In genomic region chr9:109286981-109287380, GRCh38 we compare ENCODE assay signal across 20 cellular contexts. TPM values are rescaled to one million over a fixed set of nuclear protein-coding genes. Genes with fewer than 3 reads are reported as not detected.
DNase-seq lines count a peak whose midpoint lies in the region; ATAC-seq and TF ChIP-seq lines count a peak whose summit lies in the region.
"Had no signal": no experiment of that assay in that cellular context is flagged by ENCODE, and none has a peak within 500 bp of the region (broad histone marks: within the 10 kb centered on the region; RNA-seq: fewer than 3 reads in every experiment).

No MANE protein-coding gene starts in this region.

- H3K9me3 ChIP-seq in heart left ventricle (no peaks in the 10 kb centered on the region), smooth muscle cell (replicated peaks; ENCODE audit: low read depth) (no peaks in the 10 kb centered on the region), stomach (no peaks in the 10 kb centered on the region)
- H3K9me3 ChIP-seq: pancreas, spleen, tibial artery had no signal

- DNase-seq in DMS53 (lab: John Stamatoyannopoulos, UW) (peak; percentile 39), DMS53 treated with DMSO at 0.1 percent for 48 hours (lab: John Stamatoyannopoulos, UW; ENCODE audit: unreplicated experiment) (no peak), heart left ventricle (peak in 1 of 5 donors; percentile 53), smooth muscle cell (lab: John Stamatoyannopoulos, UW; ENCODE audit: unreplicated experiment) (no peak), GM13977 (ENCODE audit: low spot score) (no peak), stomach (no peak), DMS79 (lab: John Stamatoyannopoulos, UW) (no peak)
- DNase-seq: 8988T; activated effector memory CD4-positive, alpha-beta T cell treated with Interleukin-2 at 50 U/mL for 16 hours; amygdala; CD4-positive, alpha-beta T cell; DND-41; naive B cell; NCI-H526 treated with DMSO at 0.1 percent for 48 hours; spleen; tibial artery had no signal

- intact Hi-C loops in heart left ventricle (cut with DNase I) (no loop called here), stomach (cut with DNase I; ENCODE audit: low total_unique reads) (no loop called here)

- no peaks in the 10 kb centered on the region for H3F3A ChIP-seq in smooth muscle cell (ENCODE audit: low read depth)

- H3K4me1 ChIP-seq in heart left ventricle, result peaks cover 0 to 14% (median 0%) of the 10 kb centered on the region in 12 donors
- no peaks in the 10 kb centered on the region for H3K4me1 ChIP-seq in smooth muscle cell (ENCODE audit: low read depth)
- H3K4me1 ChIP-seq in stomach, result peaks cover 11 to 16% (median 14%) of the 10 kb centered on the region in 4 donors
- H3K4me1 ChIP-seq: spleen, tibial artery had no signal

- H3K4me3 ChIP-seq in heart left ventricle (no peak overlapping the region), smooth muscle cell (no peak overlapping the region), stomach (no peak overlapping the region)
- H3K4me3 ChIP-seq: lung, pancreas, spleen, tibial artery had no signal

- no peak overlapping the region for H2AFZ ChIP-seq in smooth muscle cell (ENCODE audit: low read depth)

- H3K9ac ChIP-seq in smooth muscle cell (ENCODE audit: low read depth), result peak overlapping the region; percentile 44

- H3K36me3 ChIP-seq in heart left ventricle, result no peaks in the 10 kb centered on the region
- no peaks in the 10 kb centered on the region for H3K36me3 ChIP-seq in smooth muscle cell (ENCODE audit: low read depth)
- no peaks in the 10 kb centered on the region for H3K36me3 ChIP-seq in stomach
- H3K36me3 ChIP-seq: pancreas, spleen, tibial artery had no signal

- TF ChIP-seq POLR2A in heart left ventricle (IDR thresholded peaks at IDR 0.05) (no peak), stomach (IDR thresholded peaks at IDR 0.05) (no peak)

- no peak for TF ChIP-seq CTCF in VCaP (conservative IDR thresholded peaks at IDR 0.05)
- TF ChIP-seq CTCF in heart left ventricle (IDR thresholded peaks at IDR 0.05), result no peak
- TF ChIP-seq CTCF in smooth muscle cell (IDR thresholded peaks at IDR 0.05; ENCODE audit: borderline replicate concordance, insufficient read depth, poor library complexity, severe bottlenecking), result no peak
- TF ChIP-seq CTCF in GM13977 (IDR thresholded peaks at IDR 0.05; ENCODE audit: extremely low read depth, insufficient read depth, missing control alignments), result no peak
- no peak for TF ChIP-seq CTCF in stomach (IDR thresholded peaks at IDR 0.05)

- TF ChIP-seq EP300 in stomach (IDR thresholded peaks at IDR 0.05), result no peak

- peak; percentile 45 to 80 (median 64) for ATAC-seq in heart left ventricle
- ATAC-seq: pancreas, SK-N-SH treated with all-trans-retinoic acid at 6 μM for 48 hours had no signal

- H3K27ac ChIP-seq in VCaP, result peak overlapping the region; percentile 41
- peak overlapping the region in 4 of 12 donors; percentile 10 to 51 (median 36) for H3K27ac ChIP-seq in heart left ventricle
- H3K27ac ChIP-seq in smooth muscle cell (ENCODE audit: low read depth), result peak overlapping the region; percentile 64
- peak overlapping the region in 1 of 5 donors; percentile 46 for H3K27ac ChIP-seq in stomach
- H3K27ac ChIP-seq: spleen, tibial artery had no signal

- in situ Hi-C loops in GM13977 (cut with MboI; ENCODE audit: low pct_unique_long_range_greater_than_20kb, low sequenced_read_pairs, unreplicated experiment), result no loop called here

- H4K20me1 ChIP-seq in smooth muscle cell (ENCODE audit: low read depth), result no peaks in the 10 kb centered on the region

- H3K27me3 ChIP-seq in heart left ventricle, result no peaks in the 10 kb centered on the region
- H3K27me3 ChIP-seq in smooth muscle cell (ENCODE audit: low read depth), result no peaks in the 10 kb centered on the region
- no peaks in the 10 kb centered on the region for H3K27me3 ChIP-seq in stomach
- H3K27me3 ChIP-seq: pancreas had no signal

- H3K79me2 ChIP-seq in smooth muscle cell (ENCODE audit: low read depth), result no peaks in the 10 kb centered on the region

- peak overlapping the region; percentile 45 for H3K4me2 ChIP-seq in smooth muscle cell

RNA-seq across cellular contexts. Expression of gene EPB41L4B, which starts 33.9 kb away (rescaled TPM):
- total RNA-seq in heart left ventricle, result 10 to 100 TPM in 5 of 9 donors, 1 to 10 TPM in 4; 3.8 to 16.5 (median 10.1) TPM
- polyA plus RNA-seq in heart left ventricle, result 1 to 10 TPM in 1 of 2 donors, under 1 TPM in 1; 0.71 to 3.4 TPM
- 2.5 and 5.2 TPM in 2 replicates for total RNA-seq in smooth muscle cell
- 0.74 and 1.9 TPM in 2 replicates for polyA plus RNA-seq in smooth muscle cell
- 10 to 100 TPM; 12.3 to 52.4 (median 26.1) TPM for total RNA-seq in stomach
- polyA plus RNA-seq in stomach, result 10 to 100 TPM in 2 of 3 donors, 1 to 10 TPM in 1; 9.2 to 44.3 (median 22.8) TPM
- total RNA-seq: CD4-positive, alpha-beta T cell had no signal
